Comparison of ENCODE assay signal across 23 cellular contexts in the genomic region with DNA sequence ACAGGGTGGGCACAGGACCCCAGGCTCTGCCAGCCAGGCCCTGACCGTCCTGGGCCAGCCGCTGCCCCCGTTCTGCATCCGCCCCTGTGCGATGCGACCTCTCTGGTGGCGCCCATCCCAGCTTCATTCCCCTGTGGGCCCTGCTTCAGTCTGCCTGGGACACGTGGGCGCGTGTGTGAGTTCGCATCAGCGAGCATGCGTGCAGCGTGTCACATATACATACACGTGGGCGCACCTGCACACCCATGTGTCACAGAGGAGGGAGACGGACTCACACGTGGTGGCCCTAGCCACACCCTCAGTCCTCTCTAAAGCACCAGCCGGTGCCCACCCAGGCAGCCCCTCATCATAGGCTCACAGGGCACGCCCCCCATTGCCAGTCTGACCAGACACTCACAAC. TPM values are rescaled to one million over a fixed set of nuclear protein-coding genes. Genes with fewer than 3 reads are reported as not detected.
DNase-seq lines count a peak whose midpoint lies in the region; ATAC-seq and TF ChIP-seq lines count a peak whose summit lies in the region.
"Had no signal": no experiment of that assay in that cellular context is flagged by ENCODE, and none has a peak within 500 bp of the region (broad histone marks: within the 10 kb centered on the region; RNA-seq: fewer than 3 reads in every experiment).

No MANE protein-coding gene starts in this region.

- no peaks in the 10 kb centered on the region for H3K4me1 Mint-ChIP-seq in activated naive CD4-positive, alpha-beta T cell treated with anti-CD3 and anti-CD28 coated beads, Interleukin-2, amount 10 ng/mL, durations not matched to agents 7 days and 5 days
- H3K4me1 Mint-ChIP-seq in activated B cell treated with CpG ODN at 0.5 μM for 24 hours: peaks cover 18% of the 10 kb centered on the region
- peaks cover 8 to 16% (median 14%) of the 10 kb centered on the region in 3 donors for H3K4me1 Mint-ChIP-seq in naive B cell

- TF ChIP-seq CTCF in activated B cell treated with CpG ODN at 0.5 μM for 24 hours (IDR thresholded peaks at IDR 0.05): no peak

- no peaks in the 10 kb centered on the region for H3K36me3 Mint-ChIP-seq in activated naive CD4-positive, alpha-beta T cell treated with anti-CD3 and anti-CD28 coated beads, Interleukin-2, amount 10 ng/mL, durations not matched to agents 7 days and 5 days
- H3K36me3 Mint-ChIP-seq in activated B cell treated with CpG ODN at 0.5 μM for 24 hours (ENCODE audit: low read depth) (no peaks in the 10 kb centered on the region), naive B cell (no peaks in the 10 kb centered on the region)
- H3K36me3 Mint-ChIP-seq: CD4-positive, alpha-beta memory T cell had no signal

- peaks cover 10% of the 10 kb centered on the region for H3K27me3 Mint-ChIP-seq in activated naive CD4-positive, alpha-beta T cell treated with anti-CD3 and anti-CD28 coated beads, Interleukin-2, amount 10 ng/mL, durations not matched to agents 7 days and 5 days
- peaks cover 3% of the 10 kb centered on the region for H3K27me3 Mint-ChIP-seq in activated B cell treated with CpG ODN at 0.5 μM for 24 hours
- H3K27me3 Mint-ChIP-seq in naive B cell: peaks cover 0 to 13% (median 0%) of the 10 kb centered on the region in 3 donors
- H3K27me3 Mint-ChIP-seq: CD4-positive, alpha-beta memory T cell had no signal

- no peak overlapping the region for H3K4me3 Mint-ChIP-seq in activated naive CD4-positive, alpha-beta T cell treated with anti-CD3 and anti-CD28 coated beads, Interleukin-2, amount 10 ng/mL, durations not matched to agents 7 days and 5 days
- H3K4me3 Mint-ChIP-seq in activated B cell treated with CpG ODN at 0.5 μM for 24 hours: peak overlapping the region; percentile 15
- peak overlapping the region in 1 of 8 donors; percentile 31 for H3K4me3 Mint-ChIP-seq in naive B cell

- peaks cover 17% of the 10 kb centered on the region for H3K9me3 Mint-ChIP-seq in activated naive CD4-positive, alpha-beta T cell treated with anti-CD3 and anti-CD28 coated beads, Interleukin-2, amount 10 ng/mL, durations not matched to agents 7 days and 5 days
- H3K9me3 Mint-ChIP-seq in activated B cell treated with CpG ODN at 0.5 μM for 24 hours (no peaks in the 10 kb centered on the region), naive B cell (no peaks in the 10 kb centered on the region)
- H3K9me3 Mint-ChIP-seq: CD4-positive, alpha-beta memory T cell had no signal

- DNase-seq in activated naive CD4-positive, alpha-beta T cell treated with anti-CD3 and anti-CD28 coated beads, Interleukin-2, amount 10 ng/mL, durations not matched to agents 7 days and 5 days: no peak
- no peak for DNase-seq in activated naive CD4-positive, alpha-beta T cell treated with Interleukin-2 at 50 U/mL for 16 hours
- no peak for DNase-seq in activated B cell treated with CpG ODN at 0.5 μM for 24 hours
- no peak for DNase-seq in naive B cell
- DNase-seq in kidney tubule cell (ENCODE audit: low spot score): no peak
- DNase-seq in mucosa of gallbladder (ENCODE audit: low spot score): no peak
- no peak for DNase-seq in posterior cingulate gyrus
- DNase-seq: 8988T; ACHN; CD4-positive, alpha-beta memory T cell; COR-L47; DMS53; KG1; MG63; NCI-H2029; NCI-H446 treated with DMSO at 0.1 percent for 48 hours; NCI-H526 treated with DMSO at 0.1 percent for 48 hours; PC-9; SJCRH30 had no signal

- ATAC-seq in activated B cell treated with CpG ODN at 0.5 μM for 24 hours (ENCODE audit: low read depth) (no peak), naive B cell (ENCODE audit: low read depth in 2 of 2) (peak; percentile 32 to 48), GM19397 (IDR thresholded peaks at IDR 0.05; ENCODE audit: unreplicated experiment) (no peak)
- ATAC-seq: Right ventricle myocardium inferior, SK-N-SH treated with all-trans-retinoic acid at 6 μM for 48 hours had no signal

- peak overlapping the region; percentile 61 for H3K27ac Mint-ChIP-seq in activated naive CD4-positive, alpha-beta T cell treated with anti-CD3 and anti-CD28 coated beads, Interleukin-2, amount 10 ng/mL, durations not matched to agents 7 days and 5 days
- no peak overlapping the region for H3K27ac Mint-ChIP-seq in activated B cell treated with CpG ODN at 0.5 μM for 24 hours
- H3K27ac Mint-ChIP-seq in naive B cell: peak overlapping the region in 3 of 6 donors; percentile 66 to 97 (median 88)

- POLR2A ChIA-PET in activated B cell treated with CpG ODN at 0.5 μM for 24 hours (lab: Charles Lee): no interaction called here

- intact Hi-C loops in activated B cell treated with CpG ODN at 0.5 μM for 24 hours (cut with micrococcal nuclease): no loop called here
- intact Hi-C loops in posterior cingulate gyrus (cut with DNase I): no loop called here

- CTCF ChIA-PET in activated naive CD4-positive, alpha-beta T cell treated with anti-CD3 and anti-CD28 coated beads, Interleukin-2, amount 10 ng/mL, durations not matched to agents 7 days and 5 days (lab: Charles Lee): no interaction called here
- CTCF ChIA-PET in activated B cell treated with CpG ODN at 0.5 μM for 24 hours (lab: Charles Lee): no interaction called here

RNA-seq across cellular contexts. Expression of a gene that starts 9.8 kb away (rescaled TPM):
- not detected in 2 replicates for total RNA-seq in activated B cell treated with CpG ODN at 0.5 μM for 24 hours
- polyA plus RNA-seq in naive B cell (ENCODE audit: low read depth in 6 of 6): not detected
- total RNA-seq in mucosa of gallbladder: 0.20 TPM
- total RNA-seq: CD4-positive, alpha-beta memory T cell; Daoy; PC-9; Right ventricle myocardium inferior had no signal
- polyA plus RNA-seq: CD4-positive, alpha-beta memory T cell had no signal

RNA-seq across cellular contexts. Expression of a gene that starts 38.6 kb away (rescaled TPM):
- total RNA-seq in activated B cell treated with CpG ODN at 0.5 μM for 24 hours (not detected in 2 replicates), mucosa of gallbladder (1.6 TPM)
- not detected for polyA plus RNA-seq in naive B cell (ENCODE audit: low read depth in 6 of 6)
- total RNA-seq: Daoy, Right ventricle myocardium inferior, SJCRH30 had no signal

RNA-seq across cellular contexts. Expression of a gene that starts 55.7 kb away (rescaled TPM):
- total RNA-seq in activated B cell treated with CpG ODN at 0.5 μM for 24 hours (7.2 and 11.4 TPM in 2 replicates), mucosa of gallbladder (13.2 TPM)
- 1 to 10 TPM; 1.5 to 7.1 (median 4.2) TPM for polyA plus RNA-seq in naive B cell (ENCODE audit: low read depth in 6 of 6)

Comparison
In these comparisons a context has a peak if more than half of its experiments do, and no peak if none do; other contexts are left out.
1. ATAC-seq: peak in naive B cell (2 of 2); none in activated B cell treated with CpG ODN at 0.5 μM for 24 hours (single experiment) and GM19397 (single experiment).